18 cellular contexts compared by ENCODE assay signal in genomic region chr7:88009651-88010050, GRCh38.
DNase-seq lines count a peak whose midpoint lies in the region; FAIRE-seq and TF ChIP-seq lines count a peak whose summit lies in the region.
"Had no signal": no experiment of that assay in that cellular context is flagged by ENCODE, and none has a peak within 500 bp of the region (broad histone marks: within the 10 kb centered on the region; RNA-seq: fewer than 3 reads in every experiment).

No MANE protein-coding gene starts in this region.

- H3K4me1 ChIP-seq in osteoblast (ENCODE audit: insufficient read depth, low read length) = no peaks in the 10 kb centered on the region
- H3K4me1 ChIP-seq: A549; BLaER1 treated with 17β-estradiol and CSF1 and Interleukin-3, amounts not matched to agents 10 nM and 100 nM; Caco-2 had no signal

- no peaks in the 10 kb centered on the region for H3K36me3 ChIP-seq in osteoblast (ENCODE audit: insufficient read depth, low read length)

- no peak overlapping the region for H3K4me3 ChIP-seq in osteoblast (ENCODE audit: insufficient read depth, low read length)
- H3K4me3 ChIP-seq: A549; BLaER1 treated with 17β-estradiol and CSF1 and Interleukin-3, amounts not matched to agents 10 nM and 100 nM had no signal

- no peaks in the 10 kb centered on the region for H3K9me3 ChIP-seq in osteoblast (ENCODE audit: low read depth, low read length)
- H3K9me3 ChIP-seq: A549; BLaER1 treated with 17β-estradiol and CSF1 and Interleukin-3, amounts not matched to agents 10 nM and 100 nM; Caco-2 had no signal

- no peak for TF ChIP-seq CTCF in osteoblast (IDR thresholded peaks at IDR 0.05; ENCODE audit: extremely low read depth, low read depth, low read length)

- no peaks in the 10 kb centered on the region for H4K20me1 ChIP-seq in osteoblast (ENCODE audit: insufficient read depth, low read length)
- H4K20me1 ChIP-seq: BLaER1 treated with 17β-estradiol and CSF1 and Interleukin-3, amounts not matched to agents 10 nM and 100 nM had no signal

- peak; percentile 18 for FAIRE-seq in GM18507 (lab: Jason Lieb, UNC)
- FAIRE-seq: A549, D721Med, GM12891 had no signal

- no peak overlapping the region for H2AFZ ChIP-seq in osteoblast (ENCODE audit: low read length)

- H3K27ac ChIP-seq in osteoblast (ENCODE audit: low read depth, low read length) = no peak overlapping the region
- H3K27ac ChIP-seq: 22Rv1; A549; BLaER1 treated with 17β-estradiol and CSF1 and Interleukin-3, amounts not matched to agents 10 nM and 100 nM; C4-2B had no signal

- DNase-seq in GM18507 (ENCODE audit: extremely low spot score, insufficient read length, low read depth) (no peak), brain pericyte (ENCODE audit: low read depth, low spot score) (peak; percentile 31), smooth muscle cell of the brain vasculature (ENCODE audit: low read depth, low spot score) (peak; percentile 68), osteoblast (ENCODE audit: insufficient read length, low spot score, missing footprints) (no peak)
- no peak for DNase-seq in activated CD4-positive, alpha-beta T cell treated with anti-CD3 and anti-CD28 coated beads for 4 hours
- DNase-seq: AML-193; Caco-2; Calu3; CD4-positive, alpha-beta T cell; CD8-positive, alpha-beta T cell; DMS79 treated with DMSO at 0.1 percent for 48 hours; GF-D8 had no signal

- H3K4me2 ChIP-seq in osteoblast (ENCODE audit: insufficient read depth, low read length) = no peak overlapping the region
- H3K4me2 ChIP-seq: A549; BLaER1 treated with 17β-estradiol and CSF1 and Interleukin-3, amounts not matched to agents 10 nM and 100 nM had no signal

- H3K27me3 ChIP-seq in osteoblast (ENCODE audit: insufficient read depth, low read length) = no peaks in the 10 kb centered on the region
- H3K27me3 ChIP-seq: BLaER1 treated with 17β-estradiol and CSF1 and Interleukin-3, amounts not matched to agents 10 nM and 100 nM had no signal

- H3K79me2 ChIP-seq in osteoblast (ENCODE audit: insufficient read depth, low read length) = no peaks in the 10 kb centered on the region

Comparison
In these comparisons a context has a peak if more than half of its experiments do, and no peak if none do; other contexts are left out.
1. DNase-seq: peak in brain pericyte (single experiment) and smooth muscle cell of the brain vasculature (single experiment); none in GM18507 (single experiment), activated CD4-positive, alpha-beta T cell treated with anti-CD3 and anti-CD28 coated beads for 4 hours (0 of 2) and osteoblast (single experiment).